ENCODE assay signal across 16 cellular contexts in genomic region chr1:39865762-39866161, GRCh38. TPM values are rescaled to one million over a fixed set of nuclear protein-coding genes. Genes with fewer than 3 reads are reported as not detected.
DNase-seq lines count a peak whose midpoint lies in the region; ATAC-seq, FAIRE-seq and TF ChIP-seq lines count a peak whose summit lies in the region.
"Had no signal": no experiment of that assay in that cellular context is flagged by ENCODE, and none has a peak within 500 bp of the region (broad histone marks: within the 10 kb centered on the region; RNA-seq: fewer than 3 reads in every experiment).

No MANE protein-coding gene starts in this region.

- 77% methylated on average over 1 of the region's 1 CpG for WGBS in K562 (ENCODE audit: insufficient coverage, low coverage, missing lambda C conversion rate)

- peak overlapping the region in 7 of 11 experiments; percentile 14 to 26 (median 18); a peak in 5 of 22 replicates for H3K4me2 ChIP-seq in BLaER1 treated with 17β-estradiol and CSF1 and Interleukin-3, amounts not matched to agents 10 nM and 100 nM
- H3K4me2 ChIP-seq in K562 (ENCODE audit: insufficient read depth, low read length): no peak overlapping the region

- CTCF ChIA-PET in HEK293 (lab: Yijun Ruan, JAX): interaction anchor here (0.6 kb wide), 1 partner anchor 17 kb away, joined by 4 read pairs; no protein-coding TSS in a partner anchor
- CTCF ChIA-PET in K562 (lab: Yijun Ruan, JAX; ENCODE audit: low intra/inter-chr PET ratio): no interaction called here

- H3K79me2 ChIP-seq in K562 (ENCODE audit: control insufficient read depth, insufficient read depth, low read length): peaks cover 85% of the 10 kb centered on the region

- H3K27me3 ChIP-seq in BLaER1 treated with 17β-estradiol and CSF1 and Interleukin-3, amounts not matched to agents 10 nM and 100 nM: no peaks in the 10 kb centered on the region
- no peaks in the 10 kb centered on the region for H3K27me3 ChIP-seq in K562 (ENCODE audit: control insufficient read depth in 2 of 2, insufficient read depth in 2 of 2, low read length in 2 of 2)
- H3K27me3 ChIP-seq in vagina: no peaks in the 10 kb centered on the region

- peaks cover 0 to 20% (median 9%) of the 10 kb centered on the region in 10 experiments; a peak in 13 of 20 replicates for H3K4me1 ChIP-seq in BLaER1 treated with 17β-estradiol and CSF1 and Interleukin-3, amounts not matched to agents 10 nM and 100 nM
- H3K4me1 ChIP-seq in HEK293 (ENCODE audit: control insufficient read depth, insufficient read depth, low read length) (no peaks in the 10 kb centered on the region), K562 (replicated peaks in 1 of 2; ENCODE audit: control insufficient read depth in 2 of 2, insufficient read depth in 2 of 2, low read length in 2 of 2) (peaks cover 0 to 5% of the 10 kb centered on the region in 2 experiments; a peak in 1 of 5 replicates), vagina (peaks cover 5% of the 10 kb centered on the region)
- H3K4me1 ChIP-seq: Caco-2 had no signal

- no peak for TF ChIP-seq EP300 in K562 (IDR thresholded peaks at IDR 0.05; ENCODE audit: low read length)

- TF ChIP-seq CTCF in HEK293 (tag by site-specific recombination; IDR thresholded peaks at IDR 0.05) (no peak), K562 (IDR thresholded peaks at IDR 0.05 in 2 of 3, conservative IDR thresholded peaks at IDR 0.05 in 1 of 3; ENCODE audit: insufficient read depth in 2 of 3, low read depth in 1 of 3, low read length in 3 of 3) (no peak), vagina (IDR thresholded peaks at IDR 0.05) (no peak)

- 0 out of 2 replicates have a peak, but pooled peaks have one; percentile 20 for TF ChIP-seq POLR2A in K562 (conservative IDR thresholded peaks at IDR 0.05)
- TF ChIP-seq POLR2A in vagina (IDR thresholded peaks at IDR 0.05): no peak

- no peak overlapping the region for H3K9ac ChIP-seq in BLaER1 treated with 17β-estradiol and CSF1 and Interleukin-3, amounts not matched to agents 10 nM and 100 nM
- H3K9ac ChIP-seq in K562 (ENCODE audit: insufficient read depth in 1 of 2, low read depth in 2 of 2, low read length in 2 of 2): no peak overlapping the region

- no TSS peak for BruUV-seq in K562 (replicated peaks; lab: Mats Ljungman, UMichigan)

- DNase-seq in K562 (ENCODE audit: extremely low read depth in 1 of 4, low spot score in 3 of 4): no peak
- DNase-seq in vagina (ENCODE audit: extremely low spot score in 2 of 2): no peak
- DNase-seq in mucosa of gallbladder (ENCODE audit: low spot score): no peak
- DNase-seq in iPS-NIHi11 (ENCODE audit: low spot score): no peak
- DNase-seq: ACHN; Caco-2; CD8-positive, alpha-beta T cell; DND-41; GDM1; HCEC 1CT had no signal

- FAIRE-seq in K562 (lab: Jason Lieb, UNC): no peak
- FAIRE-seq: H1 had no signal

- in situ Hi-C loops in K562 (cut with MboI): no loop called here

- H3K9me3 ChIP-seq in BLaER1 treated with 17β-estradiol and CSF1 and Interleukin-3, amounts not matched to agents 10 nM and 100 nM (replicated peaks in 1 of 11): peaks cover 3 to 36% (median 25%) of the 10 kb centered on the region in 11 experiments
- H3K9me3 ChIP-seq in HEK293 (ENCODE audit: control insufficient read depth, insufficient read depth, low read depth, low read length): no peaks in the 10 kb centered on the region
- no peaks in the 10 kb centered on the region for H3K9me3 ChIP-seq in K562 (replicated peaks; ENCODE audit: control insufficient read depth, insufficient read depth, low read depth, low read length)
- H3K9me3 ChIP-seq in vagina: no peaks in the 10 kb centered on the region
- H3K9me3 ChIP-seq: Caco-2 had no signal

- ATAC-seq in K562: no peak
- ATAC-seq in HG02610 (IDR thresholded peaks at IDR 0.05; ENCODE audit: unreplicated experiment): no peak
- ATAC-seq: CD8-positive, alpha-beta T cell had no signal

- peaks cover 6 to 96% (median 79%) of the 10 kb centered on the region in 11 experiments for H3K36me3 ChIP-seq in BLaER1 treated with 17β-estradiol and CSF1 and Interleukin-3, amounts not matched to agents 10 nM and 100 nM
- peaks cover 4 to 6% of the 10 kb centered on the region in 2 experiments; a peak in 2 of 3 replicates for H3K36me3 ChIP-seq in HEK293 (ENCODE audit: control insufficient read depth in 2 of 2, insufficient read depth in 1 of 2, low read length in 2 of 2)
- H3K36me3 ChIP-seq in K562 (ENCODE audit: control insufficient read depth, insufficient read depth, low read length): peaks cover 61% of the 10 kb centered on the region
- H3K36me3 ChIP-seq in vagina: no peaks in the 10 kb centered on the region

- TF ChIP-seq RAD21 in K562 (CRISPR knock-in tag; conservative IDR thresholded peaks at IDR 0.05 in 1 of 2, IDR thresholded peaks at IDR 0.05 in 1 of 2): no peak

- intact Hi-C loops in K562 (cut with micrococcal nuclease) (no loop called here), vagina (cut with DNase I) (no loop called here)

- peaks cover 4% of the 10 kb centered on the region for H3K9me1 ChIP-seq in K562 (ENCODE audit: control insufficient read depth, insufficient read depth, low read length)

- POLR2A ChIA-PET in HEK293 (lab: Yijun Ruan, JAX): no interaction called here
- POLR2A ChIA-PET in K562 (lab: Yijun Ruan, JAX): interaction anchor here (0.8 to 1.2 kb wide), 3 partner anchors 20 to 194 kb away, joined by 3 to 6 read pairs (median 4); partner anchors contain the start of gene MYCL

- H3K27ac ChIP-seq in BLaER1 treated with 17β-estradiol and CSF1 and Interleukin-3, amounts not matched to agents 10 nM and 100 nM: no peak overlapping the region
- H3K27ac ChIP-seq in HEK293 (ENCODE audit: extremely low read depth, low read depth, low read length) (no peak overlapping the region), K562 (ENCODE audit: extremely low read depth, low read depth, low read length) (no peak overlapping the region), vagina (peak overlapping the region; percentile 54)
- H3K27ac ChIP-seq: C4-2B, HL-60 had no signal

- no peak overlapping the region for H2AFZ ChIP-seq in K562 (ENCODE audit: low read depth, low read length)

- H3K4me3 ChIP-seq in BLaER1 treated with 17β-estradiol and CSF1 and Interleukin-3, amounts not matched to agents 10 nM and 100 nM: no peak overlapping the region
- H3K4me3 ChIP-seq in HEK293 (ENCODE audit: low read depth, low read length): no peak overlapping the region
- H3K4me3 ChIP-seq in K562: no peak overlapping the region
- H3K4me3 ChIP-seq in vagina: no peak overlapping the region

- H4K20me1 ChIP-seq in BLaER1 treated with 17β-estradiol and CSF1 and Interleukin-3, amounts not matched to agents 10 nM and 100 nM: peaks cover 13 to 81% (median 65%) of the 10 kb centered on the region in 11 experiments; a peak in 21 of 22 replicates
- H4K20me1 ChIP-seq in K562 (replicated peaks; ENCODE audit: control insufficient read depth, insufficient read depth, low read length): peaks cover 23% of the 10 kb centered on the region

TF ChIP-seq in HEK293, 187 proteins besides CTCF, POLR2A, EP300 and RAD21 (continues in another document):
- no peak for TF ChIP-seq ZNF169 (tag by site-specific recombination; IDR thresholded peaks at IDR 0.05)
- TF ChIP-seq ZSCAN30 (tag by site-specific recombination; IDR thresholded peaks at IDR 0.05): no peak
- TF ChIP-seq ZNF114 (tag by site-specific recombination; IDR thresholded peaks at IDR 0.05): 0 out of 2 replicates have a peak, but pooled peaks have one; percentile 74

RNA-seq across cellular contexts. Expression of gene TRIT1, which starts 17.5 kb away (rescaled TPM):
- total RNA-seq in K562 (2011; cell fraction: chromatin; rRNA removed; ENCODE audit: low replicate concordance): 76.0 and 139 TPM in 2 replicates
- total RNA-seq in K562 (2011; cell fraction: nucleolus; rRNA removed): 71.9 and 78.4 TPM in 2 replicates
- 85.4 and 109 TPM in 2 replicates for total RNA-seq in K562 (2011; cell fraction: nucleoplasm; rRNA removed)
- 67.5 and 71.3 TPM in 2 replicates for total RNA-seq in K562 (2014; rRNA removed)
- total RNA-seq in K562 (2014; rRNA removed; fragmentation: Illumina TruSeq; extraction: Trizol): 84.0 and 103 TPM in 2 replicates
- 66.7 and 67.6 TPM in 2 replicates for total RNA-seq in K562 (2015; rRNA removed; fragmentation: Illumina TruSeq; extraction: Trizol)
- total RNA-seq in K562 (2021): 57.5 and 58.4 TPM in 2 replicates
- polyA plus RNA-seq in K562 (2011; rRNA removed): 87.3 and 88.3 TPM in 2 replicates
- 24.8 and 44.1 TPM in 2 replicates for polyA plus RNA-seq in K562 (2011; cell fraction: cytosol; rRNA removed)
- 69.2 and 92.0 TPM in 2 replicates for polyA plus RNA-seq in K562 (2011; cell fraction: nucleus; rRNA removed)
- 45.6 and 47.5 TPM in 2 replicates for polyA plus RNA-seq in K562 (2012)
- polyA plus RNA-seq in K562 (2014; fragmentation: Illumina TruSeq; extraction: Trizol): 75.1 and 76.5 TPM in 2 replicates
- 10 to 100 TPM; 27.9 to 58.3 TPM for polyA plus RNA-seq in K562 (2014; fragmentation: Nextera tagmentation; extraction: Ambion mirVana)
- 66.4 and 72.1 TPM in 2 replicates for polyA plus RNA-seq in K562 (2014; rRNA removed)
- polyA minus RNA-seq in K562 (2011; rRNA and poly(A)+ RNA removed): 103 and 116 TPM in 2 replicates
- 36.2 and 48.7 TPM in 2 replicates for polyA minus RNA-seq in K562 (2011; cell fraction: cytosol; rRNA and poly(A)+ RNA removed)
- 78.8 and 98.3 TPM in 2 replicates for polyA minus RNA-seq in K562 (2011; cell fraction: nucleus; rRNA and poly(A)+ RNA removed)
- total RNA-seq in vagina: 16.7 TPM
- total RNA-seq in mucosa of gallbladder: 13.4 TPM

RNA-seq across cellular contexts. Expression of gene MYCL, which starts 36.0 kb away (rescaled TPM):
- 17.1 and 25.1 TPM in 2 replicates for total RNA-seq in K562 (2011; cell fraction: chromatin; rRNA removed; ENCODE audit: low replicate concordance)
- 30.7 and 32.6 TPM in 2 replicates for total RNA-seq in K562 (2011; cell fraction: nucleolus; rRNA removed)
- 27.3 and 29.5 TPM in 2 replicates for total RNA-seq in K562 (2011; cell fraction: nucleoplasm; rRNA removed)
- total RNA-seq in K562 (2014; rRNA removed) (18.8 and 22.5 TPM in 2 replicates), K562 (2014; rRNA removed; fragmentation: Illumina TruSeq; extraction: Trizol) (12.8 and 13.2 TPM in 2 replicates), K562 (2015; rRNA removed; fragmentation: Illumina TruSeq; extraction: Trizol) (3.8 and 4.3 TPM in 2 replicates), K562 (2021) (19.7 and 22.0 TPM in 2 replicates), vagina (17.2 TPM), mucosa of gallbladder (4.4 TPM)
- polyA plus RNA-seq in K562 (2011; rRNA removed) (11.2 and 14.9 TPM in 2 replicates), K562 (2014; fragmentation: Illumina TruSeq; extraction: Trizol) (14.7 and 15.4 TPM in 2 replicates), K562 (2014; fragmentation: Nextera tagmentation; extraction: Ambion mirVana) (1 to 10 TPM; 3.5 to 4.0 TPM), K562 (2014; rRNA removed) (17.1 and 18.2 TPM in 2 replicates)
- 12.4 and 15.8 TPM in 2 replicates for polyA plus RNA-seq in K562 (2011; cell fraction: cytosol; rRNA removed)
- 12.3 and 20.0 TPM in 2 replicates for polyA plus RNA-seq in K562 (2011; cell fraction: nucleus; rRNA removed)
- 6.2 and 30.6 TPM in 2 replicates for polyA plus RNA-seq in K562 (2012)
- 12.1 and 17.8 TPM in 2 replicates for polyA minus RNA-seq in K562 (2011; rRNA and poly(A)+ RNA removed)
- polyA minus RNA-seq in K562 (2011; cell fraction: cytosol; rRNA and poly(A)+ RNA removed): 6.6 and 8.7 TPM in 2 replicates
- 15.6 and 34.1 TPM in 2 replicates for polyA minus RNA-seq in K562 (2011; cell fraction: nucleus; rRNA and poly(A)+ RNA removed)
